ENCODE assay signal across 35 cellular contexts in genomic region chr4:128366212-128366611, GRCh38.
"Had no signal": no experiment of that assay in that cellular context is flagged by ENCODE, and none has a peak within 500 bp of the region (broad histone marks: within the 10 kb centered on the region; RNA-seq: fewer than 3 reads in every experiment).

No MANE protein-coding gene starts in this region.

- H3K36me3 ChIP-seq: MG63 had no signal

- H3K9me3 ChIP-seq: MG63 had no signal

- H3K27me3 ChIP-seq: MG63 had no signal

- DNase-seq: Karpas-422, Kasumi-1, MG63, MM.1S, MV-4-11, NCI-H1048, NCI-H1092, NCI-H1092 treated with DMSO at 0.1 percent for 48 hours, NCI-H1105, NCI-H1105 treated with DMSO at 0.1 percent for 48 hours, NCI-H1417, NCI-H1417 treated with DMSO at 0.1 percent for 48 hours, NCI-H1436, NCI-H1436 treated with DMSO at 0.1 percent for 48 hours, NCI-H146, NCI-H1694, NCI-H1694 treated with DMSO at 0.1 percent for 48 hours, NCI-H187, NCI-H187 treated with DMSO at 0.1 percent for 48 hours, NCI-H1930, NCI-H2029, NCI-H2029 treated with DMSO at 0.1 percent for 48 hours, NCI-H2081, NCI-H2081 treated with DMSO at 0.1 percent for 48 hours, NCI-H2107, NCI-H2171, NCI-H2171 treated with DMSO at 0.1 percent for 48 hours, NCI-H2227 treated with DMSO at 0.1 percent for 48 hours, NCI-H226, NCI-H345, NCI-H446, NCI-H446 treated with DMSO at 0.1 percent for 48 hours, NCI-H510A, NCI-H510A treated with DMSO at 0.1 percent for 48 hours, NCI-H524 had no signal

- H3K4me3 ChIP-seq: MG63 had no signal
